Comparison of ENCODE assay signal across 1 cellular context in the genomic region with DNA sequence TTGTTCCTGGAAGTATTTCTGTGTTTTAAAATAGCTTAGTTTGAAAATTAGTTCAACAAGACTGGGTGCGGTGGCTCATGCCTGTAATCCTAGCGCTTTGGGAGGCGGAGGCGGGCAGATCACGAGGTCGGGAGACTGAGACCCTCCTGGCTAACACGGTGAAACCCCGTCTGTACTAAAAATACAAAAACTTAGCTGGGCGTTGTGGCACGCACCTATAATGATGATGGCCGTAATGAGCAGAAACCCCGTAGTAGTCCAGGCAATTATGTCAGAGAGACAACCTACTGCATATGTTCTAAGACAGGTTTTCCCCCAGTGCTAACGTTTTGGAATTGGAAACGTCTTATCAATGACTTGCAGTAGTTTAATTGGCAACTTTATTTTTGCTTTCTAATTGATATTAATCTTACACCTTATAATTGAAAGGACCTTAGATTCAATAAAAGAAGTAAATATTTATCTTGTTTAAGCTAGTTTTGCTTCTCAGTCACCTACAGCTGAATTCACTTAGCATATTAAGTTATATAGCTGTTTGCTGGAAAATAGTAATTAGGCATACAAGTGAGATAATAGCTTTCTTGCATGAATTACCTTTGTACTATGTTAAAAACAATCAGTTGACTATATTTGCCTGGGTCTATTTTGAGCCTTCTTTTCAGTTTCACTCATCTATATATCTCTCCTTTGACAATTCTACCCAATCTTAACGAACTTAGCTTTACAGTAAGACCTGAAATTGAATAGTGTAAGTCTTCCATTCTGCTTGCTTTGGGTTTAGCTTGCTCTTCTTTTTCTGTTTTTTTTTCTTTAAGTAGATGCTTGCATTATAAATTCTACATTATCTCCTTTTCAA.
A peak's percentile ranks its signal among the peaks of the same experiment; 100 is the strongest.
TF ChIP-seq lines count a peak whose summit lies in the region.

No MANE protein-coding gene starts in this region.

TF ChIP-seq in GM12878, 131 proteins besides CTCF, POLR2A, EP300 and RAD21:
- TF ChIP-seq MEF2A (IDR thresholded peaks at IDR 0.05; ENCODE audit: insufficient read depth, low read depth, low read length) (peak; percentile 90), MTA2 (IDR thresholded peaks at IDR 0.05; ENCODE audit: low read depth) (peak; percentile 67), POLR2AphosphoS5 (IDR thresholded peaks at IDR 0.05; ENCODE audit: low read length) (peak; percentile 51; the same call in 1 of the 2 replicates), E2F8 (IDR thresholded peaks at IDR 0.05; ENCODE audit: low read depth, partially characterized antibody) (no peak), IKZF2 (IDR thresholded peaks at IDR 0.05) (no peak; a peak in 1 of 4 replicates), YY1 (IDR thresholded peaks at IDR 0.05; ENCODE audit: low read depth, low read length) (no peak), ZBED1 (IDR thresholded peaks at IDR 0.05; ENCODE audit: borderline replicate concordance) (no peak), MEF2B (IDR thresholded peaks at IDR 0.05; ENCODE audit: partially characterized antibody, poor library complexity, severe bottlenecking) (peak; percentile 91), CREM (IDR thresholded peaks at IDR 0.05; ENCODE audit: low read depth) (0 out of 2 replicates have a peak, but pooled peaks have one; percentile 11), ZSCAN29 (IDR thresholded peaks at IDR 0.05) (no peak), BMI1 (IDR thresholded peaks at IDR 0.05; ENCODE audit: borderline replicate concordance) (0 out of 2 replicates have a peak, but pooled peaks have one; percentile 40), EED (IDR thresholded peaks at IDR 0.05; ENCODE audit: low read depth) (no peak), ZNF274 (IDR thresholded peaks at IDR 0.05; ENCODE audit: insufficient read depth, insufficient read length) (no peak), DPF2 (IDR thresholded peaks at IDR 0.05) (0 out of 2 replicates have a peak, but pooled peaks have one; percentile 43), PKNOX1 (IDR thresholded peaks at IDR 0.05) (peak; percentile 46; the same call in 1 of the 2 replicates), ATF7 (IDR thresholded peaks at IDR 0.05; ENCODE audit: low read depth) (0 out of 2 replicates have a peak, but pooled peaks have one; percentile 39), IRF5 (IDR thresholded peaks at IDR 0.05; ENCODE audit: borderline replicate concordance) (no peak), E4F1 (IDR thresholded peaks at IDR 0.05; ENCODE audit: borderline replicate concordance, partially characterized antibody) (no peak), JUNB (IDR thresholded peaks at IDR 0.05) (peak; percentile 24), NFIC (IDR thresholded peaks at IDR 0.05; ENCODE audit: low read depth, low read length) (peak; percentile 53; the same call in 1 of the 2 replicates), MXI1 (IDR thresholded peaks at IDR 0.05; ENCODE audit: low read depth, low read length) (no peak), PML (IDR thresholded peaks at IDR 0.05; ENCODE audit: low read length) (peak; percentile 65), SREBF2 (IDR thresholded peaks at IDR 0.05; ENCODE audit: low read length) (no peak), TBL1XR1 (IDR thresholded peaks at IDR 0.05; ENCODE audit: low read depth, low read length) (0 out of 2 replicates have a peak, but pooled peaks have one; percentile 24), ETV6 (conservative IDR thresholded peaks at IDR 0.05 in 1 of 2, IDR thresholded peaks at IDR 0.05 in 1 of 2; ENCODE audit: borderline replicate concordance in 1 of 2, low read depth in 1 of 2) (no peak), ZNF217 (IDR thresholded peaks at IDR 0.05) (peak; percentile 73; the same call in 1 of the 2 replicates), ASH2L (IDR thresholded peaks at IDR 0.05; ENCODE audit: borderline replicate concordance, low read depth) (no peak), FOXM1 (IDR thresholded peaks at IDR 0.05; ENCODE audit: low read depth, low read length) (peak; percentile 31; the same call in 1 of the 2 replicates), ZNF24 (IDR thresholded peaks at IDR 0.05) (no peak), RUNX3 (IDR thresholded peaks at IDR 0.05; ENCODE audit: low read length) (peak; percentile 41; the same call in 1 of the 2 replicates), IKZF1 (conservative IDR thresholded peaks at IDR 0.05) (0 out of 2 replicates have a peak, but pooled peaks have one; percentile 11)
- TF ChIP-seq, protein P1, sequence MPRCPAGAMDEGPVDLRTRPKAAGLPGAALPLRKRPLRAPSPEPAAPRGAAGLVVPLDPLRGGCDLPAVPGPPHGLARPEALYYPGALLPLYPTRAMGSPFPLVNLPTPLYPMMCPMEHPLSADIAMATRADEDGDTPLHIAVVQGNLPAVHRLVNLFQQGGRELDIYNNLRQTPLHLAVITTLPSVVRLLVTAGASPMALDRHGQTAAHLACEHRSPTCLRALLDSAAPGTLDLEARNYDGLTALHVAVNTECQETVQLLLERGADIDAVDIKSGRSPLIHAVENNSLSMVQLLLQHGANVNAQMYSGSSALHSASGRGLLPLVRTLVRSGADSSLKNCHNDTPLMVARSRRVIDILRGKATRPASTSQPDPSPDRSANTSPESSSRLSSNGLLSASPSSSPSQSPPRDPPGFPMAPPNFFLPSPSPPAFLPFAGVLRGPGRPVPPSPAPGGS (IDR thresholded peaks at IDR 0.05; ENCODE audit: borderline replicate concordance, insufficient read depth, low read depth, low read length, poor library complexity, severe bottlenecking) = peak; percentile 4
- TF ChIP-seq, protein P2, sequence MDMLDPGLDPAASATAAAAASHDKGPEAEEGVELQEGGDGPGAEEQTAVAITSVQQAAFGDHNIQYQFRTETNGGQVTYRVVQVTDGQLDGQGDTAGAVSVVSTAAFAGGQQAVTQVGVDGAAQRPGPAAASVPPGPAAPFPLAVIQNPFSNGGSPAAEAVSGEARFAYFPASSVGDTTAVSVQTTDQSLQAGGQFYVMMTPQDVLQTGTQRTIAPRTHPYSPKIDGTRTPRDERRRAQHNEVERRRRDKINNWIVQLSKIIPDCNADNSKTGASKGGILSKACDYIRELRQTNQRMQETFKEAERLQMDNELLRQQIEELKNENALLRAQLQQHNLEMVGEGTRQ (IDR thresholded peaks at IDR 0.05; ENCODE audit: borderline replicate concordance, low read depth, low read length) = no peak
- TF ChIP-seq, protein P3, sequence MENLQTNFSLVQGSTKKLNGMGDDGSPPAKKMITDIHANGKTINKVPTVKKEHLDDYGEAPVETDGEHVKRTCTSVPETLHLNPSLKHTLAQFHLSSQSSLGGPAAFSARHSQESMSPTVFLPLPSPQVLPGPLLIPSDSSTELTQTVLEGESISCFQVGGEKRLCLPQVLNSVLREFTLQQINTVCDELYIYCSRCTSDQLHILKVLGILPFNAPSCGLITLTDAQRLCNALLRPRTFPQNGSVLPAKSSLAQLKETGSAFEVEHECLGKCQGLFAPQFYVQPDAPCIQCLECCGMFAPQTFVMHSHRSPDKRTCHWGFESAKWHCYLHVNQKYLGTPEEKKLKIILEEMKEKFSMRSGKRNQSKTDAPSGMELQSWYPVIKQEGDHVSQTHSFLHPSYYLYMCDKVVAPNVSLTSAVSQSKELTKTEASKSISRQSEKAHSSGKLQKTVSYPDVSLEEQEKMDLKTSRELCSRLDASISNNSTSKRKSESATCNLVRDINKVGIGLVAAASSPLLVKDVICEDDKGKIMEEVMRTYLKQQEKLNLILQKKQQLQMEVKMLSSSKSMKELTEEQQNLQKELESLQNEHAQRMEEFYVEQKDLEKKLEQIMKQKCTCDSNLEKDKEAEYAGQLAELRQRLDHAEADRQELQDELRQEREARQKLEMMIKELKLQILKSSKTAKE (IDR thresholded peaks at IDR 0.05; ENCODE audit: low read depth, poor library complexity, severe bottlenecking) = no peak
- TF ChIP-seq, protein P4, sequence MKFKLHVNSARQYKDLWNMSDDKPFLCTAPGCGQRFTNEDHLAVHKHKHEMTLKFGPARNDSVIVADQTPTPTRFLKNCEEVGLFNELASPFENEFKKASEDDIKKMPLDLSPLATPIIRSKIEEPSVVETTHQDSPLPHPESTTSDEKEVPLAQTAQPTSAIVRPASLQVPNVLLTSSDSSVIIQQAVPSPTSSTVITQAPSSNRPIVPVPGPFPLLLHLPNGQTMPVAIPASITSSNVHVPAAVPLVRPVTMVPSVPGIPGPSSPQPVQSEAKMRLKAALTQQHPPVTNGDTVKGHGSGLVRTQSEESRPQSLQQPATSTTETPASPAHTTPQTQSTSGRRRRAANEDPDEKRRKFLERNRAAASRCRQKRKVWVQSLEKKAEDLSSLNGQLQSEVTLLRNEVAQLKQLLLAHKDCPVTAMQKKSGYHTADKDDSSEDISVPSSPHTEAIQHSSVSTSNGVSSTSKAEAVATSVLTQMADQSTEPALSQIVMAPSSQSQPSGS (IDR thresholded peaks at IDR 0.05; ENCODE audit: low read length) = no peak
